Comparison of ENCODE assay signal across 1 cellular context in the genomic region with DNA sequence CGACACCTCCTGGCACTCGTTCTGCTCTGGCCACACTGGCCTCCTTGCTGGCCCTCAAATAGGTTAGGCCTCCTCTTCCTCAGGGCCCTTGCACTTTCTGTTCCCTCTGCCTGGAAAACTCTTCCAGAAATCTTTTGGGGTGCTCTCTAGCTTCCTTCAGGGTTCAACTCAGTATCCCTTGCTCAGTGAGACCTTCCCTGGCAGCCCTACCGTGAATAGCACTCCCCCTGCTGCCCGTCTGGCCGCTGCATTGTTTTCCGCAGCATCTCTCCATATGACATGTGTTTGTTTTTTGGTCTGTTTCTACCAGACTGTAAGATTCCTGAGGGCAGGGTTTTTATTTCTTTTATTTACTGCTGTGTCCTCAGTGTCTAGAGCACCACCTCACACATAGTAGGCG.
TF ChIP-seq lines count a peak whose summit lies in the region.

No MANE protein-coding gene starts in this region.

TF ChIP-seq in GM12891, 5 proteins besides CTCF, POLR2A, EP300 and RAD21:
- TF ChIP-seq POU2F2 (IDR thresholded peaks at IDR 0.05; ENCODE audit: low read depth, low read length) (no peak), TAF1 (IDR thresholded peaks at IDR 0.05; ENCODE audit: low read depth, low read length) (no peak), POLR2AphosphoS5 (IDR thresholded peaks at IDR 0.05; ENCODE audit: low read depth, low read length) (no peak), SPI1 (IDR thresholded peaks at IDR 0.05; ENCODE audit: low read depth, low read length) (no peak), PAX5 (IDR thresholded peaks at IDR 0.05; ENCODE audit: insufficient read depth, low read length, severe bottlenecking) (no peak)
TF ChIP-seq in GM12891: peak in this region for 0.
